In genomic region chr22:37803636-37804371, GRCh38 we compare ENCODE assay signal across 8 cellular contexts. TPM values are rescaled to one million over a fixed set of nuclear protein-coding genes. Genes with fewer than 3 reads are reported as not detected.
DNase-seq lines count a peak whose midpoint lies in the region; ATAC-seq and TF ChIP-seq lines count a peak whose summit lies in the region.

No MANE protein-coding gene starts in this region.

- peak overlapping the region; percentile 60 for H2AFZ ChIP-seq in parathyroid adenoma

- H3K79me2 ChIP-seq in parathyroid adenoma: no peaks in the 10 kb centered on the region

- no peak for TF ChIP-seq CTCF in parathyroid adenoma (IDR thresholded peaks at IDR 0.05)

- H3K27ac ChIP-seq in ectodermal cell (ENCODE audit: insufficient read depth, low read depth, low read length, poor library complexity, severe bottlenecking) (peak overlapping the region; percentile 41), parathyroid adenoma (no peak overlapping the region)

- DNase-seq in DMS114 treated with DMSO at 0.1 percent for 48 hours (lab: John Stamatoyannopoulos, UW; ENCODE audit: unreplicated experiment) (peak; percentile 18), NCI-H526 treated with DMSO at 0.1 percent for 48 hours (lab: John Stamatoyannopoulos, UW) (peak; percentile 66), foreskin melanocyte (no peak), cortex of kidney (lab: John Stamatoyannopoulos, UW) (no peak)

- no peaks in the 10 kb centered on the region for H3K36me3 ChIP-seq in ectodermal cell (ENCODE audit: control insufficient read depth, insufficient read depth, low read length)
- no peaks in the 10 kb centered on the region for H3K36me3 ChIP-seq in parathyroid adenoma (ENCODE audit: control insufficient read depth, insufficient read depth, low read length)

- H3K4me3 ChIP-seq in ectodermal cell (ENCODE audit: insufficient read depth, low read depth, low read length) (peak overlapping the region; percentile 72), parathyroid adenoma (ENCODE audit: low read depth, low read length) (peak overlapping the region; percentile 41)

- ATAC-seq in GM18858 (IDR thresholded peaks at IDR 0.05; ENCODE audit: unreplicated experiment) (no peak), GM19395 (IDR thresholded peaks at IDR 0.05; ENCODE audit: unreplicated experiment) (no peak)

- H3K4me2 ChIP-seq in parathyroid adenoma (ENCODE audit: low read length): peak overlapping the region; percentile 76

- H3K9me3 ChIP-seq in ectodermal cell (ENCODE audit: control insufficient read depth, low read length) (no peaks in the 10 kb centered on the region), parathyroid adenoma (ENCODE audit: control insufficient read depth, low read length) (no peaks in the 10 kb centered on the region)

- H3K27me3 ChIP-seq in ectodermal cell (ENCODE audit: control insufficient read depth, insufficient read depth, low read length, poor library complexity, severe bottlenecking) (peaks cover 52% of the 10 kb centered on the region), parathyroid adenoma (ENCODE audit: control insufficient read depth, insufficient read depth, low read length) (no peaks in the 10 kb centered on the region)

- 10 to 14% methylated on average over 34 of the region's 34 CpGs for WGBS in ectodermal cell, 2 experiments

- H3K9ac ChIP-seq in parathyroid adenoma: no peak overlapping the region

- H3K4me1 ChIP-seq in ectodermal cell (ENCODE audit: control insufficient read depth, insufficient read depth, low read length) (peaks cover 19% of the 10 kb centered on the region), parathyroid adenoma (peaks cover 5% of the 10 kb centered on the region)

RNA-seq across cellular contexts. Expression of gene GCAT, which starts 3.9 kb away (rescaled TPM):
- 15.3 TPM for polyA plus RNA-seq in ectodermal cell (2013, experiment 1 of 4)
- 13.0 TPM for polyA plus RNA-seq in ectodermal cell (2013, experiment 2 of 4)
- 11.3 TPM for polyA plus RNA-seq in ectodermal cell (2013, experiment 3 of 4)
- 11.7 TPM for polyA plus RNA-seq in ectodermal cell (2013, experiment 4 of 4)

RNA-seq across cellular contexts. Expression of gene GALR3, which starts 19.4 kb away (rescaled TPM):
- polyA plus RNA-seq in ectodermal cell (2013, experiment 1 of 4): not detected
- polyA plus RNA-seq in ectodermal cell (2013, experiment 2 of 4): not detected
- polyA plus RNA-seq in ectodermal cell (2013, experiment 3 of 4): 0.43 TPM
- polyA plus RNA-seq in ectodermal cell (2013, experiment 4 of 4): 0.28 TPM

RNA-seq across cellular contexts. Expression of gene ANKRD54, which starts 40.3 kb away (rescaled TPM):
- polyA plus RNA-seq in ectodermal cell (2013, experiment 1 of 4): 22.0 TPM
- polyA plus RNA-seq in ectodermal cell (2013, experiment 2 of 4): 18.2 TPM
- 15.4 TPM for polyA plus RNA-seq in ectodermal cell (2013, experiment 3 of 4)
- polyA plus RNA-seq in ectodermal cell (2013, experiment 4 of 4): 17.1 TPM

RNA-seq across cellular contexts. Expression of gene EIF3L, which starts 45.4 kb away (rescaled TPM):
- polyA plus RNA-seq in ectodermal cell (2013, experiment 1 of 4): 672 TPM
- 692 TPM for polyA plus RNA-seq in ectodermal cell (2013, experiment 2 of 4)
- polyA plus RNA-seq in ectodermal cell (2013, experiment 3 of 4): 584 TPM
- 664 TPM for polyA plus RNA-seq in ectodermal cell (2013, experiment 4 of 4)

Comparison
In these comparisons a context has a peak if more than half of its experiments do, and no peak if none do; other contexts are left out.
1. DNase-seq: peak in DMS114 treated with DMSO at 0.1 percent for 48 hours (single experiment) and NCI-H526 treated with DMSO at 0.1 percent for 48 hours (single experiment); none in foreskin melanocyte (single experiment) and cortex of kidney (single experiment).